ENCODE assay signal across 1 cellular context in the genomic region with DNA sequence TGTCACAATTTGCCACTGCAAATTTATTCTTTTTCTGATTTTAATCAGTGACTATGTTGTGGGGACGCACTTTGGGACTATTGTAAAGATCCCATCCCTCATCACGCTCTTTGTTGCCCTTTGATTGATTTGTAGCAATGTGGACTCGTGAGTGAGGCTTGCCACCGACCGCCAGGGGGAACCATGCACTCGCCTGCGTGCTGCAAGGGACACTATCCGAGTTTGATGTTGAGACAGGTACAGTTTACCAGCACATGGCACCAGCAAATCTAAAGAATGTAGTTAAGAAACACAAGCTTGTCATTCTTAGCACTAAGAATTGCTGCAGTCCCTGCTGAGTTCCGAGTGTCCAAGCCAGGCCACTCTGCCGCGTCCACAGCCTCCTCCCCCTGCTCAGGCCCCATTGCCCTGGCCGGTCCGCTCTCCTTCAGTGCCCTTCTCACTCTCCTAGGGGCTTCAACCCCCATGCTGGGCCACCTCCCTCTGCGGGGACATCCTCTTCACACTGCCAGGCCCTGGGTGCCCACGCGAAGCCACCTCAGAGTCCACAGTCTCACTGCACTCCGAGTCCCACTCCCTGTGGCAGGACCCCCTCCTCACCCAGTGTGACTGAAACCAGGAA.
TF ChIP-seq lines count a peak whose summit lies in the region.

No MANE protein-coding gene starts in this region.

TF ChIP-seq in H1, 55 proteins besides CTCF, POLR2A, EP300 and RAD21:
- TF ChIP-seq BACH1 (IDR thresholded peaks at IDR 0.05; ENCODE audit: low read length) (no peak), CTBP2 (IDR thresholded peaks at IDR 0.05; ENCODE audit: borderline replicate concordance, insufficient read depth, insufficient read length, low read length) (no peak), CHD2 (IDR thresholded peaks at IDR 0.05; ENCODE audit: low read length) (no peak), E2F6 (IDR thresholded peaks at IDR 0.05) (peak; percentile 46; the same call in 1 of the 2 replicates), TAF7 (optimal IDR thresholded peaks at IDR 0.05; ENCODE audit: borderline replicate concordance, low read depth, low read length) (no peak), YY1 (IDR thresholded peaks at IDR 0.05; ENCODE audit: low read depth, low read length) (0 out of 2 replicates have a peak, but pooled peaks have one; percentile 23), SAP30 (IDR thresholded peaks at IDR 0.05; ENCODE audit: insufficient read depth, insufficient replicate concordance, low read length) (no peak), CEBPB (IDR thresholded peaks at IDR 0.05; ENCODE audit: low read depth, low read length) (no peak), KDM4A (IDR thresholded peaks at IDR 0.05; ENCODE audit: low read depth, low read length, severe bottlenecking) (no peak), JUND (IDR thresholded peaks at IDR 0.05; ENCODE audit: low read length) (no peak), SIX5 (IDR thresholded peaks at IDR 0.05; ENCODE audit: low read depth, low read length) (no peak), NRF1 (IDR thresholded peaks at IDR 0.05; ENCODE audit: low read depth, low read length) (no peak), RBBP5 (IDR thresholded peaks at IDR 0.05; ENCODE audit: borderline replicate concordance, low read depth, low read length) (no peak)
- TF ChIP-seq, protein P1, sequence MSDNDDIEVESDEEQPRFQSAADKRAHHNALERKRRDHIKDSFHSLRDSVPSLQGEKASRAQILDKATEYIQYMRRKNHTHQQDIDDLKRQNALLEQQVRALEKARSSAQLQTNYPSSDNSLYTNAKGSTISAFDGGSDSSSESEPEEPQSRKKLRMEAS (IDR thresholded peaks at IDR 0.05): peak; percentile 76
